14 cellular contexts compared by ENCODE assay signal in genomic region chr17:59638553-59638952, GRCh38. TPM values are rescaled to one million over a fixed set of nuclear protein-coding genes. Genes with fewer than 3 reads are reported as not detected.
DNase-seq lines count a peak whose midpoint lies in the region; ATAC-seq and TF ChIP-seq lines count a peak whose summit lies in the region.
"Had no signal": no experiment of that assay in that cellular context is flagged by ENCODE, and none has a peak within 500 bp of the region (broad histone marks: within the 10 kb centered on the region; RNA-seq: fewer than 3 reads in every experiment).

No MANE protein-coding gene starts in this region.

- intact Hi-C loops in right cardiac atrium (cut with DNase I), result no loop called here
- intact Hi-C loops in activated T-helper 2 cell treated with anti-CD3 and anti-CD28 coated beads, Interferon-gamma antibody, Interleukin-2, Interleukin-4, amounts not matched to agents 10 μg/mL and 5 μg/mL and 100 μg/mL, durations not matched to agents 14 hours and 24 hours and 36 hours (cut with micrococcal nuclease), result no loop called here

- H3K9ac ChIP-seq in SK-N-MC (ENCODE audit: insufficient read length) (no peak overlapping the region), smooth muscle cell (ENCODE audit: low read depth) (no peak overlapping the region)

- H3K9me2 ChIP-seq in GM23338 (ENCODE audit: insufficient read depth), result no peaks in the 10 kb centered on the region

- H3K4me3 ChIP-seq in GM23338 (no peak overlapping the region), SK-N-MC (no peak overlapping the region), right cardiac atrium (ENCODE audit: low read length) (no peak overlapping the region), smooth muscle cell (no peak overlapping the region)
- H3K4me3 ChIP-seq: Peyer's patch had no signal

- H3K36me3 Mint-ChIP-seq in GM23338 (ENCODE audit: low read depth), result no peaks in the 10 kb centered on the region
- peaks cover 14% of the 10 kb centered on the region for H3K36me3 Mint-ChIP-seq in activated T-helper 2 cell treated with anti-CD3 and anti-CD28 coated beads, Interferon-gamma antibody, Interleukin-2, Interleukin-4, amounts not matched to agents 10 μg/mL and 5 μg/mL and 100 μg/mL, durations not matched to agents 14 hours and 24 hours and 36 hours (ENCODE audit: low read depth)

- peaks cover 9% of the 10 kb centered on the region for H3K4me1 ChIP-seq in GM23338 (ENCODE audit: insufficient read depth)
- peaks cover 6% of the 10 kb centered on the region for H3K4me1 ChIP-seq in right cardiac atrium (ENCODE audit: control insufficient read depth, insufficient read depth, low read length)
- peaks cover 5% of the 10 kb centered on the region for H3K4me1 ChIP-seq in smooth muscle cell (ENCODE audit: low read depth)

- no peak overlapping the region for H3K4me3 Mint-ChIP-seq in GM23338
- no peak overlapping the region for H3K4me3 Mint-ChIP-seq in activated T-helper 2 cell treated with anti-CD3 and anti-CD28 coated beads, Interferon-gamma antibody, Interleukin-2, Interleukin-4, amounts not matched to agents 10 μg/mL and 5 μg/mL and 100 μg/mL, durations not matched to agents 14 hours and 24 hours and 36 hours (ENCODE audit: low read depth)
- H3K4me3 Mint-ChIP-seq: CD4-positive, alpha-beta T cell had no signal

- H3K4me2 ChIP-seq in GM23338 (no peak overlapping the region), smooth muscle cell (no peak overlapping the region)

- no peaks in the 10 kb centered on the region for H3K36me3 ChIP-seq in GM23338 (ENCODE audit: insufficient read depth)
- peaks cover 9% of the 10 kb centered on the region for H3K36me3 ChIP-seq in SK-N-MC (ENCODE audit: insufficient read depth, low read length)
- no peaks in the 10 kb centered on the region for H3K36me3 ChIP-seq in smooth muscle cell (ENCODE audit: low read depth)
- H3K36me3 ChIP-seq: Peyer's patch had no signal

- H2AFZ ChIP-seq in GM23338, result no peak overlapping the region
- H2AFZ ChIP-seq in smooth muscle cell (ENCODE audit: low read depth), result no peak overlapping the region

- 57% methylated on average over 10 of the region's 10 CpGs for WGBS in right cardiac atrium
- 93% methylated on average over 10 of the region's 10 CpGs for WGBS in smooth muscle cell (ENCODE audit: low lambda C conversion rate)

- no peaks in the 10 kb centered on the region for H3F3A ChIP-seq in GM23338 (replicated peaks; ENCODE audit: low read depth)
- peaks cover 7% of the 10 kb centered on the region for H3F3A ChIP-seq in smooth muscle cell (ENCODE audit: low read depth)

- no peak for TF ChIP-seq CTCF in GM23338 (conservative IDR thresholded peaks at IDR 0.05; ENCODE audit: low read depth in 2 of 2)
- TF ChIP-seq CTCF in smooth muscle cell (IDR thresholded peaks at IDR 0.05; ENCODE audit: borderline replicate concordance, insufficient read depth, poor library complexity, severe bottlenecking), result no peak

- ATAC-seq in GM23338 (peak; percentile 50; the same call in 2 of the 3 replicates), right cardiac atrium (peak; percentile 15 to 40), HG03175 (IDR thresholded peaks at IDR 0.05; ENCODE audit: unreplicated experiment) (no peak)

- H3K27me3 Mint-ChIP-seq in GM23338 (ENCODE audit: insufficient read depth, low read depth, poor library complexity), result peaks cover 7% of the 10 kb centered on the region
- no peaks in the 10 kb centered on the region for H3K27me3 Mint-ChIP-seq in activated T-helper 2 cell treated with anti-CD3 and anti-CD28 coated beads, Interferon-gamma antibody, Interleukin-2, Interleukin-4, amounts not matched to agents 10 μg/mL and 5 μg/mL and 100 μg/mL, durations not matched to agents 14 hours and 24 hours and 36 hours (ENCODE audit: low read depth)
- H3K27me3 Mint-ChIP-seq: CD4-positive, alpha-beta T cell had no signal

- no peak overlapping the region for H3K27ac Mint-ChIP-seq in GM23338
- no peak overlapping the region for H3K27ac Mint-ChIP-seq in activated T-helper 2 cell treated with anti-CD3 and anti-CD28 coated beads, Interferon-gamma antibody, Interleukin-2, Interleukin-4, amounts not matched to agents 10 μg/mL and 5 μg/mL and 100 μg/mL, durations not matched to agents 14 hours and 24 hours and 36 hours

- peaks cover 42% of the 10 kb centered on the region for H4K20me1 ChIP-seq in GM23338 (replicated peaks; ENCODE audit: insufficient read depth)
- peaks cover 100% of the 10 kb centered on the region for H4K20me1 ChIP-seq in smooth muscle cell (ENCODE audit: low read depth)

- H3K9me3 Mint-ChIP-seq in GM23338, result no peaks in the 10 kb centered on the region
- no peaks in the 10 kb centered on the region for H3K9me3 Mint-ChIP-seq in activated T-helper 2 cell treated with anti-CD3 and anti-CD28 coated beads, Interferon-gamma antibody, Interleukin-2, Interleukin-4, amounts not matched to agents 10 μg/mL and 5 μg/mL and 100 μg/mL, durations not matched to agents 14 hours and 24 hours and 36 hours
- H3K9me3 Mint-ChIP-seq: CD4-positive, alpha-beta T cell had no signal

- no peaks in the 10 kb centered on the region for H3K9me3 ChIP-seq in SK-N-MC (ENCODE audit: low read depth, low read length)
- no peaks in the 10 kb centered on the region for H3K9me3 ChIP-seq in right cardiac atrium (ENCODE audit: control insufficient read depth, low read length)
- H3K9me3 ChIP-seq in smooth muscle cell (replicated peaks; ENCODE audit: low read depth), result no peaks in the 10 kb centered on the region
- H3K9me3 ChIP-seq: Peyer's patch had no signal

- DNase-seq in GM23338 (ENCODE audit: low spot score), result no peak
- DNase-seq in SK-N-MC (ENCODE audit: low read depth, low spot score), result no peak
- peak in 1 of 3 donors; percentile 47 for DNase-seq in right cardiac atrium
- DNase-seq in smooth muscle cell (lab: John Stamatoyannopoulos, UW; ENCODE audit: unreplicated experiment), result no peak
- DNase-seq in activated T-helper 2 cell treated with anti-CD3 and anti-CD28 coated beads, Interferon-gamma antibody, Interleukin-2, Interleukin-4, amounts not matched to agents 10 μg/mL and 5 μg/mL and 100 μg/mL, durations not matched to agents 14 hours and 24 hours and 36 hours (ENCODE audit: low spot score), result no peak
- DNase-seq in NCI-H510A treated with DMSO at 0.1 percent for 48 hours (lab: John Stamatoyannopoulos, UW), result no peak
- DNase-seq: CD4-positive, alpha-beta T cell; KG1; NCI-H1436 treated with DMSO at 0.1 percent for 48 hours; NCI-H2081 treated with DMSO at 0.1 percent for 48 hours; NCI-H524; Peyer's patch; SHP77 had no signal

- peaks cover 18% of the 10 kb centered on the region; the same call in 2 of the 3 replicates for H3K4me1 Mint-ChIP-seq in GM23338
- peaks cover 45% of the 10 kb centered on the region for H3K4me1 Mint-ChIP-seq in activated T-helper 2 cell treated with anti-CD3 and anti-CD28 coated beads, Interferon-gamma antibody, Interleukin-2, Interleukin-4, amounts not matched to agents 10 μg/mL and 5 μg/mL and 100 μg/mL, durations not matched to agents 14 hours and 24 hours and 36 hours (ENCODE audit: low read depth)

- H3K27me3 ChIP-seq in GM23338 (ENCODE audit: insufficient read depth), result no peaks in the 10 kb centered on the region
- no peaks in the 10 kb centered on the region for H3K27me3 ChIP-seq in right cardiac atrium (ENCODE audit: control insufficient read depth, insufficient read depth)
- no peaks in the 10 kb centered on the region for H3K27me3 ChIP-seq in smooth muscle cell (ENCODE audit: low read depth)
- H3K27me3 ChIP-seq: Peyer's patch had no signal

- H3K27ac ChIP-seq in GM23338 (ENCODE audit: low read depth), result no peak overlapping the region; the same call in 1 of the 2 replicates
- H3K27ac ChIP-seq in SK-N-MC, result peak overlapping the region; percentile 46; the same call in 1 of the 2 replicates
- no peak overlapping the region for H3K27ac ChIP-seq in right cardiac atrium (ENCODE audit: low read length)
- H3K27ac ChIP-seq in smooth muscle cell (ENCODE audit: low read depth), result peak overlapping the region; percentile 3
- H3K27ac ChIP-seq: Peyer's patch had no signal

- H3K79me2 ChIP-seq in GM23338 (replicated peaks; ENCODE audit: insufficient read depth) (peaks cover 100% of the 10 kb centered on the region), smooth muscle cell (ENCODE audit: low read depth) (peaks cover 100% of the 10 kb centered on the region)

TF ChIP-seq in GM23338, 12 proteins besides CTCF, POLR2A, EP300 and RAD21:
- no peak for TF ChIP-seq EZH2 (IDR thresholded peaks at IDR 0.05; ENCODE audit: low read depth, unreplicated experiment)
TF ChIP-seq in GM23338: peak in this region for 0.

RNA-seq across cellular contexts. Expression of gene CLTC, which starts 18.9 kb away (rescaled TPM):
- 328 and 344 TPM in 2 replicates for total RNA-seq in GM23338 (2014; rRNA removed; shearing (Covaris generic))
- polyA plus RNA-seq in GM23338 (2016; fragmentation: Nextera tagmentation; extraction: Ambion mirVana) (93.1 and 107 TPM in 2 replicates), right cardiac atrium (108 TPM), smooth muscle cell (102 and 114 TPM in 2 replicates)
- total RNA-seq in right cardiac atrium (100 to 1,000 TPM; 141 to 203 (median 186) TPM), smooth muscle cell (362 and 378 TPM in 2 replicates)
- 188 and 193 TPM in 2 replicates for total RNA-seq in activated T-helper 2 cell treated with anti-CD3 and anti-CD28 coated beads, Interferon-gamma antibody, Interleukin-2, Interleukin-4, amounts not matched to agents 10 μg/mL and 5 μg/mL and 100 μg/mL, durations not matched to agents 14 hours and 24 hours and 36 hours

Comparison
In these comparisons a context has a peak if more than half of its experiments do, and no peak if none do; other contexts are left out.
1. H3K27ac ChIP-seq: peak in SK-N-MC (single experiment) and smooth muscle cell (single experiment); none in GM23338 (single experiment) and right cardiac atrium (single experiment).